ENCODE assay signal across 24 cellular contexts in the genomic region with DNA sequence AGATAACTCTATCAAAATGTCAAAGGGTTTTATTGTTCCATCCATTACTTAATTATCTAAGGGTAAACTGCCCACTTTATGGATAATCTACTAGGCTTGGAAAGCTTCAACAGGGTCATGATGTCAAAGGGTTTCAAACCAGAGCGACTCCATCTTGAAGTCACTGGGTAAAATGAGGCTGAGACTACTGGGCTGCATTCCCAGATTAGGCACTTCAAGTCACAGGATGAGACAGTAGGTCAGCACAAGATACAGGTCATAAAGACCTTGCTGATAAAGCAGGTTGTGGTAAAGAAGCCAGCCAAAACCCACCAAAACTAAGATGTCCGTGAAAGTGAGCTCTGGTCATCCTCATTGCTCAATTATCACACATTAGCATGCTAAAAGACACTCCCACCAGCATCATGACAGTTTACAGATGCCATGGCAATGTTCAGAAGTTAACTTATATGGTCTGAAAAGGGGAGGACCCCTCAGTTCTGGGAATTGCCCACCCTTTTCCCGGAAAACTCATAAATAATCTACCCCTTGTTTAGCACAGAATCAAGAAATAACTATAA.
"Had no signal": no experiment of that assay in that cellular context is flagged by ENCODE, and none has a peak within 500 bp of the region (broad histone marks: within the 10 kb centered on the region; RNA-seq: fewer than 3 reads in every experiment).

No MANE protein-coding gene starts in this region.

- H3K9me3 ChIP-seq: gastrocnemius medialis, lower lobe of right lung, prostate gland, right atrium auricular region, suprapubic skin, transverse colon, upper lobe of right lung, uterus had no signal

- H3K4me1 ChIP-seq: gastrocnemius medialis, prostate gland, uterus had no signal

- H3K4me3 ChIP-seq: dorsolateral prefrontal cortex, gastrocnemius medialis, lower lobe of right lung, prostate gland, right atrium auricular region, smooth muscle cell, suprapubic skin, transverse colon, upper lobe of right lung, uterus had no signal

- ATAC-seq: esophagus mucosa; gastrocnemius medialis; left ventricle myocardium superior; lower lobe of right lung; natural killer cell treated with Interleukin-12 subunit alpha and Interleukin-12 subunit beta and Interleukin-15 and Interleukin-18, amount 100 ng/mL, for 72 hours; sciatic nerve; upper lobe of right lung had no signal

- H3K27me3 ChIP-seq: dorsolateral prefrontal cortex, gastrocnemius medialis, right atrium auricular region, suprapubic skin, transverse colon, upper lobe of right lung, uterus had no signal

- FAIRE-seq: keratinocyte had no signal

- H3K4me2 ChIP-seq: smooth muscle cell had no signal

- H3K27ac ChIP-seq: gastrocnemius medialis, lower lobe of right lung, prostate gland, right atrium auricular region, suprapubic skin, transverse colon, upper lobe of right lung, uterus had no signal

- DNase-seq: dorsolateral prefrontal cortex; effector CD4-positive, alpha-beta T cell; foreskin fibroblast; gastrocnemius medialis; head of caudate nucleus; left ventricle myocardium superior; lower lobe of right lung; stimulated activated CD4-positive, alpha-beta T cell treated with anti-CD3 and anti-CD28 coated beads, Interleukin-12 subunit alpha, Interleukin-12 subunit beta, amount 100 ng/mL, for 4 hours; stimulated activated CD4-positive, alpha-beta T cell treated with anti-CD3 and anti-CD28 coated beads, Interleukin-1b, Interleukin-23, amount 100 ng/mL, for 48 hours; stimulated activated CD4-positive, alpha-beta T cell treated with anti-CD3 and anti-CD28 coated beads, Interleukin-4, amount 100 ng/mL, for 1 hour; stimulated activated CD8-positive, alpha-beta memory T cell treated with anti-CD3 and anti-CD28 coated beads, Interleukin-4, amount 100 ng/mL, for 48 hours; stimulated activated naive CD4-positive, alpha-beta T cell; stimulated activated naive CD8-positive, alpha-beta T cell treated with anti-CD3 and anti-CD28 coated beads, Interleukin-15, amount 100 ng/mL, for 72 hours; transverse colon; upper lobe of right lung; uterus had no signal

- H3K36me3 ChIP-seq: gastrocnemius medialis, lower lobe of right lung, prostate gland, right atrium auricular region, suprapubic skin, transverse colon, upper lobe of right lung, uterus had no signal
